10 cellular contexts compared by ENCODE assay signal in the genomic region with DNA sequence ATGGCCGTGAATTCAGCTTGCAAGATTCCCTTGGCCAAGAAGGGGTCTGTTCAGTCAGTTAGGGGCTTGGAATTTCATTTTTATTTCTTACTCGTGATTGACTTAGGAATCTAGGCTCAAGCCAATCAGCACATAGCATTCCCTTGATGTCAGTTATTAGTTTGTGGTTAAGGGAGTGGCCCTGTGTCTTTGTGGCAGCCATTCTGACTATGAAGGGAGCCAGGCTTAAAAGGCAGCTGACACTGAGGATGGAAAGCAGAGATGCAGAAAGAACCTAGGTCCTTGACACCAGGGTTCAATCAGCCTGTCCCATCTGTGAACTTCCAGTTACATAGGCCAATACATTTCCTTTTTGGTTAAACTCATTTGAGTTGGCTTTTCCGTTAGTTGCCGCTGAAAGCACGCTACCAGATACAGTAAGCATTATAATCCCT. TPM values are rescaled to one million over a fixed set of nuclear protein-coding genes. Genes with fewer than 3 reads are reported as not detected.
DNase-seq lines count a peak whose midpoint lies in the region; ATAC-seq and TF ChIP-seq lines count a peak whose summit lies in the region.
"Had no signal": no experiment of that assay in that cellular context is flagged by ENCODE, and none has a peak within 500 bp of the region (broad histone marks: within the 10 kb centered on the region; RNA-seq: fewer than 3 reads in every experiment).

No MANE protein-coding gene starts in this region.

- BruUV-seq in MCF 10A (replicated peaks; lab: Mats Ljungman, UMichigan): no TSS peak

- H3K9me3 Mint-ChIP-seq in MCF 10A (ENCODE audit: unreplicated experiment): no peaks in the 10 kb centered on the region

- H3K9me3 ChIP-seq in breast epithelium: no peaks in the 10 kb centered on the region
- no peaks in the 10 kb centered on the region for H3K9me3 ChIP-seq in suprapubic skin

- H3K4me3 ChIP-seq in breast epithelium: no peak overlapping the region
- H3K4me3 ChIP-seq in fibroblast of mammary gland (ENCODE audit: control insufficient read depth, low read depth, low read length): no peak overlapping the region
- no peak overlapping the region for H3K4me3 ChIP-seq in suprapubic skin

- peaks cover 28% of the 10 kb centered on the region for H3K4me1 Mint-ChIP-seq in MCF 10A (ENCODE audit: insufficient read depth, unreplicated experiment)

- no peaks in the 10 kb centered on the region for H3K36me3 ChIP-seq in breast epithelium
- H3K36me3 ChIP-seq in suprapubic skin: no peaks in the 10 kb centered on the region

- no peak for TF ChIP-seq CTCF in MCF 10A (IDR thresholded peaks at IDR 0.05; ENCODE audit: unreplicated experiment)
- TF ChIP-seq CTCF in breast epithelium (IDR thresholded peaks at IDR 0.05): no peak
- no peak for TF ChIP-seq CTCF in RWPE1 (conservative IDR thresholded peaks at IDR 0.05; ENCODE audit: low read depth)
- TF ChIP-seq CTCF in fibroblast of mammary gland (conservative IDR thresholded peaks at IDR 0.05; ENCODE audit: control insufficient read depth, insufficient read depth, low read depth, low read length): no peak
- no peak for TF ChIP-seq CTCF in suprapubic skin (IDR thresholded peaks at IDR 0.05)

- 42% methylated on average over 5 of the region's 5 CpGs for WGBS in suprapubic skin

- no peaks in the 10 kb centered on the region for H3K27me3 ChIP-seq in breast epithelium
- no peaks in the 10 kb centered on the region for H3K27me3 ChIP-seq in suprapubic skin

- no peak overlapping the region for H3K27ac ChIP-seq in breast epithelium
- peak overlapping the region; percentile 13; the same call in 1 of the 2 replicates for H3K27ac ChIP-seq in RWPE1
- H3K27ac ChIP-seq in suprapubic skin: peak overlapping the region; percentile 50

- intact Hi-C loops in MCF 10A (cut with micrococcal nuclease) (no loop called here), breast epithelium (cut with DNase I; ENCODE audit: low total_unique reads) (no loop called here)

- ATAC-seq in GM21737 (IDR thresholded peaks at IDR 0.05; ENCODE audit: unreplicated experiment): no peak

- peaks cover 0 to 3% of the 10 kb centered on the region in 2 donors for H3K4me1 ChIP-seq in breast epithelium
- H3K4me1 ChIP-seq in suprapubic skin: peaks cover 46% of the 10 kb centered on the region

- POLR2A ChIA-PET in MCF 10A (lab: Yijun Ruan, JAX) (interaction anchor here (0.9 kb wide), 1 partner anchor 48 kb away, joined by 3 read pairs; no protein-coding TSS in a partner anchor), RWPE1 (lab: Yijun Ruan, JAX; ENCODE audit: low non-redundant PET) (no interaction called here)

- DNase-seq in MCF 10A (ENCODE audit: unreplicated experiment) (peak; percentile 21), breast epithelium (ENCODE audit: low spot score in 2 of 2) (no peak), RWPE1 (ENCODE audit: low spot score) (peak; percentile 42), fibroblast of mammary gland (ENCODE audit: low read depth) (peak; percentile 70), suprapubic skin (ENCODE audit: low spot score in 2 of 2) (peak in 1 of 2 donors; percentile 21), NCI-H345 (lab: John Stamatoyannopoulos, UW) (no peak), SHP77 (lab: John Stamatoyannopoulos, UW) (no peak)
- DNase-seq: NCI-H1092 treated with DMSO at 0.1 percent for 48 hours had no signal

- no peaks in the 10 kb centered on the region for H3K27me3 Mint-ChIP-seq in MCF 10A (ENCODE audit: insufficient read depth, unreplicated experiment)
- H3K27me3 Mint-ChIP-seq: activated naive CD8-positive, alpha-beta T cell had no signal

- no peak for TF ChIP-seq POLR2A in breast epithelium (IDR thresholded peaks at IDR 0.05)
- TF ChIP-seq POLR2A in suprapubic skin (IDR thresholded peaks at IDR 0.05): no peak

- CTCF ChIA-PET in MCF 10A (lab: Yijun Ruan, JAX): interaction anchor here (0.6 kb wide), 1 partner anchor 49 kb away, joined by 3 read pairs; no protein-coding TSS in a partner anchor
- CTCF ChIA-PET in RWPE1 (lab: Yijun Ruan, JAX): no interaction called here

- peak overlapping the region; percentile 55 for H3K27ac Mint-ChIP-seq in MCF 10A (ENCODE audit: low read depth, unreplicated experiment)
- H3K27ac Mint-ChIP-seq: activated naive CD8-positive, alpha-beta T cell had no signal

- no peaks in the 10 kb centered on the region for H3K36me3 Mint-ChIP-seq in MCF 10A (ENCODE audit: insufficient read depth, unreplicated experiment)
- H3K36me3 Mint-ChIP-seq: activated naive CD8-positive, alpha-beta T cell had no signal

- no peak overlapping the region for H3K4me3 Mint-ChIP-seq in MCF 10A (ENCODE audit: unreplicated experiment)

- TF ChIP-seq EP300 in suprapubic skin (IDR thresholded peaks at IDR 0.05): no peak

RNA-seq across cellular contexts. Expression of a gene that starts 48.1 kb away (rescaled TPM):
- 26.8 and 30.4 TPM in 2 replicates for total RNA-seq in MCF 10A (2022)
- total RNA-seq in breast epithelium: 10 to 100 TPM; 12.8 to 14.9 (median 14.1) TPM
- 10 to 100 TPM; 20.8 to 30.7 (median 27.8) TPM for total RNA-seq in suprapubic skin

RNA-seq across cellular contexts. Expression of a gene that starts 54.6 kb away (rescaled TPM):
- total RNA-seq in MCF 10A (2022) (42.0 and 48.0 TPM in 2 replicates), breast epithelium (10 to 100 TPM; 43.9 to 51.5 (median 48.0) TPM), suprapubic skin (10 to 100 TPM; 35.8 to 64.7 (median 50.4) TPM)

Comparison
In these comparisons a context has a peak if more than half of its experiments do, and no peak if none do; other contexts are left out.
1. DNase-seq: peak in MCF 10A (single experiment), RWPE1 (single experiment) and fibroblast of mammary gland (single experiment); none in breast epithelium (0 of 2), NCI-H345 (single experiment) and SHP77 (0 of 2).
2. H3K27ac ChIP-seq: peak in RWPE1 (single experiment) and suprapubic skin (single experiment); none in breast epithelium (0 of 2).